13 cellular contexts compared by ENCODE assay signal in genomic region chr3:152155246-152155645, GRCh38.
DNase-seq lines count a peak whose midpoint lies in the region; ATAC-seq and TF ChIP-seq lines count a peak whose summit lies in the region.
"Had no signal": no experiment of that assay in that cellular context is flagged by ENCODE, and none has a peak within 500 bp of the region (broad histone marks: within the 10 kb centered on the region; RNA-seq: fewer than 3 reads in every experiment).

No MANE protein-coding gene starts in this region.

- H3K9me3 Mint-ChIP-seq in immature natural killer cell, result no peaks in the 10 kb centered on the region
- H3K9me3 Mint-ChIP-seq: CD4-positive, alpha-beta T cell had no signal

- H3K27me3 Mint-ChIP-seq in immature natural killer cell (ENCODE audit: low read depth in 3 of 3), result peaks cover 1 to 3% (median 2%) of the 10 kb centered on the region in 3 donors
- H3K27me3 Mint-ChIP-seq: CD4-positive, alpha-beta T cell had no signal

- H3K36me3 ChIP-seq in SK-N-MC (ENCODE audit: insufficient read depth, low read length), result no peaks in the 10 kb centered on the region
- H3K36me3 ChIP-seq in aorta (ENCODE audit: control insufficient read depth in 1 of 2, insufficient read depth in 2 of 2, low read length in 1 of 2), result no peaks in the 10 kb centered on the region
- H3K36me3 ChIP-seq: BE2C, SJCRH30 had no signal

- H3K27ac Mint-ChIP-seq in immature natural killer cell, result no peak overlapping the region
- H3K27ac Mint-ChIP-seq: CD4-positive, alpha-beta T cell had no signal

- H3K9me3 ChIP-seq in SK-N-MC (ENCODE audit: low read depth, low read length) (no peaks in the 10 kb centered on the region), aorta (ENCODE audit: control insufficient read depth, low read length) (no peaks in the 10 kb centered on the region)
- H3K9me3 ChIP-seq: BE2C, SJCRH30 had no signal

- no peak overlapping the region for H3K27ac ChIP-seq in SK-N-MC
- peak overlapping the region; percentile 35 to 72 for H3K27ac ChIP-seq in coronary artery
- H3K27ac ChIP-seq in aorta (ENCODE audit: low read depth in 1 of 2, low read length in 2 of 2), result peak overlapping the region; percentile 75 to 86
- H3K27ac ChIP-seq: SJCRH30 had no signal

- intact Hi-C loops in aorta (cut with DNase I), result loop anchor here (1.0 to 5.0 kb wide), 5 partner anchors 47 to 115 kb away; no protein-coding TSS in a partner anchor

- DNase-seq in SK-N-MC (ENCODE audit: low read depth, low spot score) (no peak), coronary artery (ENCODE audit: low spot score) (no peak), retinal pigment epithelial cell (ENCODE audit: low read depth) (peak; percentile 52), aorta (no peak), immature natural killer cell (no peak), NCI-H2081 (lab: John Stamatoyannopoulos, UW) (no peak), UCSD-AML1 (lab: John Stamatoyannopoulos, UW; ENCODE audit: unreplicated experiment) (no peak)
- DNase-seq: BE2C; CD4-positive, alpha-beta T cell; H7; NCI-H2029; NCI-H748 treated with DMSO at 0.1 percent for 48 hours; SJCRH30 had no signal

- no peaks in the 10 kb centered on the region for H3K4me1 Mint-ChIP-seq in immature natural killer cell

- H3K36me3 Mint-ChIP-seq in immature natural killer cell, result no peaks in the 10 kb centered on the region

- H3K4me3 Mint-ChIP-seq in immature natural killer cell, result no peak overlapping the region
- H3K4me3 Mint-ChIP-seq: CD4-positive, alpha-beta T cell had no signal

- H3K4me3 ChIP-seq in SK-N-MC (no peak overlapping the region), coronary artery (peak overlapping the region; percentile 11), retinal pigment epithelial cell (ENCODE audit: low read length) (no peak overlapping the region), aorta (ENCODE audit: low read length in 2 of 2) (no peak overlapping the region)
- H3K4me3 ChIP-seq: SJCRH30 had no signal

- TF ChIP-seq CTCF in coronary artery (IDR thresholded peaks at IDR 0.05) (no peak), retinal pigment epithelial cell (conservative IDR thresholded peaks at IDR 0.05; ENCODE audit: low read depth, low read length) (no peak)

- H3K4me1 ChIP-seq in aorta (ENCODE audit: control insufficient read depth in 1 of 2, insufficient read depth in 2 of 2, low read length in 2 of 2), result peaks cover 2 to 3% of the 10 kb centered on the region in 2 donors
- H3K4me1 ChIP-seq: BE2C, SJCRH30 had no signal

- H3K27me3 ChIP-seq in aorta (ENCODE audit: control insufficient read depth in 1 of 2, insufficient read depth in 2 of 2, low read length in 1 of 2), result no peaks in the 10 kb centered on the region
- H3K27me3 ChIP-seq: SJCRH30 had no signal

- H3K9ac ChIP-seq in SK-N-MC (ENCODE audit: insufficient read length), result peak overlapping the region; percentile 20

- 5 to 8% methylated on average over 3 of the region's 3 CpGs for WGBS in aorta, 2 donors

- ATAC-seq in aorta (ENCODE audit: low FRiP score), result no peak
